Comparison of ENCODE assay signal across 9 cellular contexts in genomic region chr1:152459596-152460528, GRCh38. TPM values are rescaled to one million over a fixed set of nuclear protein-coding genes. Genes with fewer than 3 reads are reported as not detected.
A peak's percentile ranks its signal among the peaks of the same experiment; 100 is the strongest.
DNase-seq lines count a peak whose midpoint lies in the region; ATAC-seq and TF ChIP-seq lines count a peak whose summit lies in the region.
"Had no signal": no experiment of that assay in that cellular context is flagged by ENCODE, and none has a peak within 500 bp of the region (broad histone marks: within the 10 kb centered on the region; RNA-seq: fewer than 3 reads in every experiment).

No MANE protein-coding gene starts in this region.

- no peak for TF ChIP-seq POLR2A in heart left ventricle (IDR thresholded peaks at IDR 0.05)
- TF ChIP-seq POLR2A in gastrocnemius medialis (IDR thresholded peaks at IDR 0.05) = no peak

- intact Hi-C loops in heart left ventricle (cut with DNase I) (loop anchor here (2.0 to 5.0 kb wide), 9 partner anchors 19 to 408 kb away; no protein-coding TSS in a partner anchor), gastrocnemius medialis (cut with DNase I; ENCODE audit: low total_unique reads) (loop anchor here (2.0 kb wide), 1 partner anchor 271 kb away; no protein-coding TSS in a partner anchor)

- H3K27me3 ChIP-seq in heart left ventricle (peaks cover 0 to 7% (median 0%) of the 10 kb centered on the region in 9 donors), gastrocnemius medialis (no peaks in the 10 kb centered on the region)

- WGBS in heart left ventricle, 4 donors = 33 to 50% (median 38%) methylated on average over 8 of the region's 8 CpGs

- peak overlapping the region in 7 of 12 donors; percentile 6 to 19 (median 10) for H3K4me3 ChIP-seq in heart left ventricle
- H3K4me3 ChIP-seq in gastrocnemius medialis = peak overlapping the region in 2 of 4 donors; percentile 10 to 19

- peak; percentile 61 to 85 (median 76) for TF ChIP-seq CTCF in heart left ventricle (IDR thresholded peaks at IDR 0.05)
- peak in 4 of 5 experiments; percentile 18 to 62 (median 52) for TF ChIP-seq CTCF in gastrocnemius medialis (IDR thresholded peaks at IDR 0.05 in 4 of 5, conservative IDR thresholded peaks at IDR 0.05 in 1 of 5)

- peak overlapping the region in 6 of 12 donors; percentile 7 to 60 (median 18) for H3K27ac ChIP-seq in heart left ventricle
- H3K27ac ChIP-seq in gastrocnemius medialis = peak overlapping the region in 1 of 4 donors; percentile 2

- H3K4me1 ChIP-seq in heart left ventricle (peaks cover 0 to 13% (median 2%) of the 10 kb centered on the region in 12 donors), gastrocnemius medialis (no peaks in the 10 kb centered on the region)

- peak; percentile 59 for DNase-seq in DMS153 (lab: John Stamatoyannopoulos, UW)
- DNase-seq in SHP77 treated with DMSO at 0.1 percent for 48 hours (lab: John Stamatoyannopoulos, UW) = peak; percentile 81
- peak; percentile 29 to 63 (median 50) for DNase-seq in activated naive CD4-positive, alpha-beta T cell (lab: John Stamatoyannopoulos, UW)
- DNase-seq in heart left ventricle = peak; percentile 43 to 79 (median 61)
- no peak for DNase-seq in gastrocnemius medialis
- DNase-seq in ecto neural progenitor cell (ENCODE audit: low spot score) = no peak

- H3K9me3 ChIP-seq in heart left ventricle (peaks cover 0 to under 1% (median 0%) of the 10 kb centered on the region in 12 donors), gastrocnemius medialis (no peaks in the 10 kb centered on the region)

- peak; percentile 82 for ATAC-seq in GM19397 (IDR thresholded peaks at IDR 0.05; ENCODE audit: unreplicated experiment)
- ATAC-seq in HG03469 (IDR thresholded peaks at IDR 0.05; ENCODE audit: unreplicated experiment) = peak; percentile 70
- peak in 3 of 4 donors; percentile 67 to 71 (median 70) for ATAC-seq in heart left ventricle
- no peak for ATAC-seq in gastrocnemius medialis

- H3K36me3 ChIP-seq in heart left ventricle = no peaks in the 10 kb centered on the region
- no peaks in the 10 kb centered on the region for H3K36me3 ChIP-seq in gastrocnemius medialis

- in situ Hi-C loops in gastrocnemius medialis (cut with MboI; ENCODE audit: low sequenced_read_pairs in 4 of 4) = loop anchor here (5.0 to 25.0 kb wide), 3 partner anchors 268 to 405 kb away; no protein-coding TSS in a partner anchor

RNA-seq across cellular contexts. Expression of gene CRNN, which starts 45.8 kb away (rescaled TPM):
- total RNA-seq in heart left ventricle (not detected), gastrocnemius medialis (not detected)
- polyA plus RNA-seq in heart left ventricle = under 1 TPM in 1 of 2 donors, not detected in 1; 0.24 TPM
- total RNA-seq: temporal lobe had no signal

RNA-seq across cellular contexts. Expression of gene LCE5A, which starts 50.7 kb away (rescaled TPM):
- not detected for total RNA-seq in heart left ventricle
- polyA plus RNA-seq in heart left ventricle = not detected
- total RNA-seq in gastrocnemius medialis = not detected
- total RNA-seq: temporal lobe had no signal

RNA-seq across cellular contexts. Expression of gene CRCT1, which starts 54.4 kb away (rescaled TPM):
- total RNA-seq in heart left ventricle (not detected), gastrocnemius medialis (not detected)
- not detected for polyA plus RNA-seq in heart left ventricle
- total RNA-seq: temporal lobe had no signal

Comparison
In these comparisons a context has a peak if more than half of its experiments do, and no peak if none do; other contexts are left out.
1. DNase-seq: peak in DMS153 (single experiment), SHP77 treated with DMSO at 0.1 percent for 48 hours (single experiment), activated naive CD4-positive, alpha-beta T cell (4 of 4) and heart left ventricle (5 of 5); none in gastrocnemius medialis (0 of 2) and ecto neural progenitor cell (single experiment).
2. ATAC-seq: peak in GM19397 (single experiment), HG03469 (single experiment) and heart left ventricle (3 of 4); none in gastrocnemius medialis (0 of 2).